Comparison of ENCODE assay signal across 8 cellular contexts in genomic region chr19:12782424-12783225, GRCh38. TPM values are rescaled to one million over a fixed set of nuclear protein-coding genes. Genes with fewer than 3 reads are reported as not detected.
DNase-seq lines count a peak whose midpoint lies in the region; TF ChIP-seq lines count a peak whose summit lies in the region.

No MANE protein-coding gene starts in this region.

- H3K4me3 ChIP-seq in HUES48 (ENCODE audit: low read depth, low read length) (peak overlapping the region; percentile 63), neuronal stem cell (ENCODE audit: low read length in 2 of 2) (peak overlapping the region; percentile 46 to 80)

- DNase-seq in NCI-H524 (lab: John Stamatoyannopoulos, UW) (peak; percentile 76 to 86), NCI-H524 treated with DMSO at 0.1 percent for 48 hours (lab: John Stamatoyannopoulos, UW) (no peak), RWPE1 (ENCODE audit: low spot score) (peak; percentile 69), activated gamma-delta T cell (lab: John Stamatoyannopoulos, UW) (peak; percentile 95), foreskin melanocyte (peak; percentile 83), neuronal stem cell (ENCODE audit: low spot score) (no peak), stromal cell of bone marrow (ENCODE audit: low read depth) (peak; percentile 65)

- peaks cover 19% of the 10 kb centered on the region for H3K4me1 ChIP-seq in HUES48 (ENCODE audit: control insufficient read depth, insufficient read depth, low read length)
- H3K4me1 ChIP-seq in neuronal stem cell (ENCODE audit: control insufficient read depth in 2 of 2, insufficient read depth in 1 of 2, low read depth in 1 of 2, low read length in 2 of 2) = peaks cover 23 to 49% of the 10 kb centered on the region in 2 donors

- H3K36me3 ChIP-seq in HUES48 (ENCODE audit: control insufficient read depth, insufficient read depth, low read length) = no peaks in the 10 kb centered on the region
- no peaks in the 10 kb centered on the region for H3K36me3 ChIP-seq in neuronal stem cell (replicated peaks in 1 of 2; ENCODE audit: control insufficient read depth in 2 of 2, insufficient read depth in 2 of 2, low read length in 2 of 2)

- peak overlapping the region; percentile 99 for H4K91ac ChIP-seq in neuronal stem cell (ENCODE audit: low read depth, low read length, poor library complexity)

- H2BK15ac ChIP-seq in neuronal stem cell (ENCODE audit: low read length) = peak overlapping the region; percentile 99

- peak overlapping the region; percentile 60 for H2BK12ac ChIP-seq in neuronal stem cell (ENCODE audit: low read length)

- H3K18ac ChIP-seq in neuronal stem cell (ENCODE audit: low read length) = peak overlapping the region; percentile 99

- H2AK5ac ChIP-seq in neuronal stem cell (ENCODE audit: low read depth, low read length) = peak overlapping the region; percentile 99

- peak overlapping the region; percentile 95 for H2BK120ac ChIP-seq in neuronal stem cell (ENCODE audit: low read depth, low read length)

- no peaks in the 10 kb centered on the region for H3K79me1 ChIP-seq in neuronal stem cell (ENCODE audit: low read depth, low read length)

- H3K27ac ChIP-seq in HUES48 (ENCODE audit: low read depth, low read length) = peak overlapping the region; percentile 64
- peak overlapping the region; percentile 100 for H3K27ac ChIP-seq in RWPE1
- peak overlapping the region; percentile 1 for H3K27ac ChIP-seq in neuronal stem cell (replicated peaks; ENCODE audit: low read length)

- CTCF ChIA-PET in RWPE1 (lab: Yijun Ruan, JAX) = interaction anchor here (0.5 to 1.4 kb wide), 5 partner anchors 9 to 249 kb away, joined by 3 to 8 read pairs (median 4); partner anchors contain the start of gene JUNB

- no peaks in the 10 kb centered on the region for H3K9me3 ChIP-seq in HUES48 (ENCODE audit: control insufficient read depth, insufficient read depth, low read length)
- H3K9me3 ChIP-seq in neuronal stem cell (replicated peaks in 1 of 2; ENCODE audit: control insufficient read depth in 2 of 2, insufficient read depth in 1 of 2, low read depth in 1 of 2, low read length in 2 of 2) = peaks cover 0 to 2% of the 10 kb centered on the region in 2 donors

- no peak overlapping the region for H4K8ac ChIP-seq in neuronal stem cell (ENCODE audit: low read depth, low read length)

- TF ChIP-seq CTCF in RWPE1 (conservative IDR thresholded peaks at IDR 0.05; ENCODE audit: low read depth) = no peak

- 0 out of 2 replicates have a peak overlapping the region, but pooled peaks have one; percentile 10 for H3K9ac ChIP-seq in HUES48 (ENCODE audit: low read depth, low read length)
- peak overlapping the region; percentile 95 for H3K9ac ChIP-seq in neuronal stem cell (ENCODE audit: low read depth, low read length, poor library complexity)

- peak overlapping the region; percentile 96 for H2BK5ac ChIP-seq in neuronal stem cell (ENCODE audit: low read length)

- H3K23ac ChIP-seq in neuronal stem cell (ENCODE audit: low read depth, low read length, poor library complexity) = peak overlapping the region; percentile 75

- no CpG with 5 or more reads among the region's 82 CpGs for WGBS in neuronal stem cell (ENCODE audit: extremely low coverage in 2 of 2, insufficient read length in 2 of 2, insufficient replicate concordance in 1 of 2), 2 donors

- POLR2A ChIA-PET in RWPE1 (lab: Yijun Ruan, JAX; ENCODE audit: low non-redundant PET) = interaction anchor here (1.2 to 1.9 kb wide), 2 partner anchors 8 to 10 kb away, joined by 15 to 16 read pairs; partner anchors contain the start of gene JUNB

- no peaks in the 10 kb centered on the region for H3K27me3 ChIP-seq in HUES48 (ENCODE audit: control insufficient read depth, insufficient read depth, low read length)
- H3K27me3 ChIP-seq in neuronal stem cell (ENCODE audit: control insufficient read depth in 3 of 3, insufficient read depth in 3 of 3, low read depth in 1 of 3, low read length in 3 of 3) = peaks cover 0 to 3% (median 0%) of the 10 kb centered on the region in 3 experiments

- H2AFZ ChIP-seq in neuronal stem cell (ENCODE audit: low read length) = peak overlapping the region; percentile 84

- H3K4ac ChIP-seq in neuronal stem cell (ENCODE audit: low read length) = peak overlapping the region; percentile 85

- H3K14ac ChIP-seq in neuronal stem cell (ENCODE audit: low read length) = peak overlapping the region; percentile 95

- peak overlapping the region; percentile 94 for H3K4me2 ChIP-seq in neuronal stem cell (ENCODE audit: insufficient read depth, low read length, poor library complexity, severe bottlenecking)

RNA-seq across cellular contexts. Expression of gene HOOK2, which starts 7.3 kb away (rescaled TPM):
- 15.5 TPM for polyA plus RNA-seq in neuronal stem cell (2013, experiment 1 of 2)
- 15.0 TPM for polyA plus RNA-seq in neuronal stem cell (2013, experiment 2 of 2)

RNA-seq across cellular contexts. Expression of gene JUNB, which starts 8.7 kb away (rescaled TPM):
- 6.1 TPM for polyA plus RNA-seq in neuronal stem cell (2013, experiment 1 of 2)
- 5.9 TPM for polyA plus RNA-seq in neuronal stem cell (2013, experiment 2 of 2)

RNA-seq across cellular contexts. Expression of gene PRDX2, which starts 19.0 kb away (rescaled TPM):
- polyA plus RNA-seq in neuronal stem cell (2013, experiment 1 of 2) = 509 TPM
- 486 TPM for polyA plus RNA-seq in neuronal stem cell (2013, experiment 2 of 2)

RNA-seq across cellular contexts. Expression of gene THSD8, which starts 19.2 kb away (rescaled TPM):
- 26.3 TPM for polyA plus RNA-seq in neuronal stem cell (2013, experiment 1 of 2)
- 22.2 TPM for polyA plus RNA-seq in neuronal stem cell (2013, experiment 2 of 2)

RNA-seq across cellular contexts. Expression of gene RNASEH2A, which starts 23.8 kb away (rescaled TPM):
- polyA plus RNA-seq in neuronal stem cell (2013, experiment 1 of 2) = 28.6 TPM
- 28.7 TPM for polyA plus RNA-seq in neuronal stem cell (2013, experiment 2 of 2)

Comparison
In these comparisons a context has a peak if more than half of its experiments do, and no peak if none do; other contexts are left out.
1. DNase-seq: peak in NCI-H524 (2 of 2), RWPE1 (single experiment), activated gamma-delta T cell (single experiment), foreskin melanocyte (single experiment) and stromal cell of bone marrow (single experiment); none in NCI-H524 treated with DMSO at 0.1 percent for 48 hours (single experiment) and neuronal stem cell (single experiment).
2. H3K27ac ChIP-seq: peak in every context shown above with its lines; median percentile 100 in RWPE1; 64 in HUES48; 1 in neuronal stem cell.